In genomic region chr15:93088200-93088980, GRCh38 we compare ENCODE assay signal across 8 cellular contexts. TPM values are rescaled to one million over a fixed set of nuclear protein-coding genes. Genes with fewer than 3 reads are reported as not detected.
DNase-seq lines count a peak whose midpoint lies in the region; ATAC-seq and TF ChIP-seq lines count a peak whose summit lies in the region.

No MANE protein-coding gene starts in this region.

- peaks cover 68% of the 10 kb centered on the region for H3K27me3 ChIP-seq in CD4-positive, alpha-beta T cell (ENCODE audit: control insufficient read depth, insufficient read depth, low read length)
- H3K27me3 ChIP-seq in breast epithelium (peaks cover 0 to 8% of the 10 kb centered on the region in 2 donors), left lung (peaks cover 24 to 97% of the 10 kb centered on the region in 2 donors), thoracic aorta (replicated peaks; ENCODE audit: insufficient read depth) (no peaks in the 10 kb centered on the region)

- no peaks in the 10 kb centered on the region for H3K36me3 Mint-ChIP-seq in CD4-positive, alpha-beta T cell (ENCODE audit: low read depth)

- H3K27ac ChIP-seq in CD4-positive, alpha-beta T cell (ENCODE audit: low read depth, low read length): no peak overlapping the region
- H3K27ac ChIP-seq in breast epithelium (peak overlapping the region; percentile 48 to 53), left lung (no peak overlapping the region), thoracic aorta (no peak overlapping the region)

- peaks cover 18% of the 10 kb centered on the region for H3K4me1 Mint-ChIP-seq in CD4-positive, alpha-beta T cell (ENCODE audit: low read depth)

- H3K27me3 Mint-ChIP-seq in CD4-positive, alpha-beta T cell: peaks cover 74% of the 10 kb centered on the region

- peak overlapping the region; percentile 87 for H3K4me3 Mint-ChIP-seq in CD4-positive, alpha-beta T cell

- TF ChIP-seq CTCF in CD4-positive, alpha-beta T cell (IDR thresholded peaks at IDR 0.05): no peak
- TF ChIP-seq CTCF in breast epithelium (IDR thresholded peaks at IDR 0.05): no peak
- no peak for TF ChIP-seq CTCF in left lung (IDR thresholded peaks at IDR 0.05)
- TF ChIP-seq CTCF in thoracic aorta (IDR thresholded peaks at IDR 0.05): no peak

- no peaks in the 10 kb centered on the region for H3K4me1 ChIP-seq in breast epithelium
- H3K4me1 ChIP-seq in left lung: peaks cover 9 to 25% of the 10 kb centered on the region in 2 donors
- H3K4me1 ChIP-seq in thoracic aorta (ENCODE audit: control insufficient read depth in 1 of 2, low read depth in 2 of 2): peaks cover 0 to 10% of the 10 kb centered on the region in 2 donors

- H3K27ac Mint-ChIP-seq in CD4-positive, alpha-beta T cell: no peak overlapping the region

- DNase-seq in CD4-positive, alpha-beta T cell: peak in 1 of 10 experiments; percentile 5
- DNase-seq in NCI-H526 (lab: John Stamatoyannopoulos, UW): peak; percentile 33 to 80
- DNase-seq in breast epithelium (ENCODE audit: low spot score in 2 of 2): no peak
- DNase-seq in left lung: peak in 1 of 2 donors; percentile 83
- DNase-seq in thoracic aorta (ENCODE audit: low spot score): no peak
- no peak for DNase-seq in hepatic stellate cell (ENCODE audit: low spot score)

- ATAC-seq in CD4-positive, alpha-beta T cell (ENCODE audit: poor library complexity): peak; percentile 43
- peak; percentile 14 for ATAC-seq in GM21515 (IDR thresholded peaks at IDR 0.05; ENCODE audit: unreplicated experiment)
- peak; percentile 80 for ATAC-seq in left lung
- ATAC-seq in thoracic aorta (ENCODE audit: insufficient number of reproducible peaks, low FRiP score, low read depth): no peak
- ATAC-seq in GM21737 (IDR thresholded peaks at IDR 0.05; ENCODE audit: unreplicated experiment): no peak

- POLR2A ChIA-PET in CD4-positive, alpha-beta T cell (lab: Charles Lee): interaction anchor here (0.8 kb wide), 1 partner anchor 11 kb away, joined by 3 read pairs; no protein-coding TSS in a partner anchor

- H3K9me3 Mint-ChIP-seq in CD4-positive, alpha-beta T cell: no peaks in the 10 kb centered on the region

- no peaks in the 10 kb centered on the region for H3K9me3 ChIP-seq in CD4-positive, alpha-beta T cell (ENCODE audit: control insufficient read depth, low read length)
- no peaks in the 10 kb centered on the region for H3K9me3 ChIP-seq in breast epithelium
- no peaks in the 10 kb centered on the region for H3K9me3 ChIP-seq in left lung
- H3K9me3 ChIP-seq in thoracic aorta: no peaks in the 10 kb centered on the region

- TF ChIP-seq POLR2A in breast epithelium (IDR thresholded peaks at IDR 0.05): no peak

- intact Hi-C loops in CD4-positive, alpha-beta T cell (cut with DNase I, micrococcal nuclease): loop anchor here (2.0 to 5.0 kb wide), 2 partner anchors 1034 to 1236 kb away; no protein-coding TSS in a partner anchor
- intact Hi-C loops in breast epithelium (cut with DNase I; ENCODE audit: low total_unique reads): no loop called here
- intact Hi-C loops in left lung (cut with DNase I): no loop called here

- H3K4me3 ChIP-seq in breast epithelium (peak overlapping the region; percentile 62 to 74 (median 65)), left lung (peak overlapping the region; percentile 28 to 49), thoracic aorta (peak overlapping the region; percentile 84)

- H3K36me3 ChIP-seq in breast epithelium: no peaks in the 10 kb centered on the region
- no peaks in the 10 kb centered on the region for H3K36me3 ChIP-seq in left lung
- H3K36me3 ChIP-seq in thoracic aorta: no peaks in the 10 kb centered on the region

- CTCF ChIA-PET in CD4-positive, alpha-beta T cell (lab: Charles Lee): interaction anchor here (1.0 to 1.3 kb wide), 4 partner anchors 11 to 1032 kb away, joined by 3 to 5 read pairs (median 4); no protein-coding TSS in a partner anchor

RNA-seq across cellular contexts. Expression of gene RGMA, which starts 0.6 kb away (rescaled TPM):
- not detected for total RNA-seq in CD4-positive, alpha-beta T cell
- 10 to 100 TPM in 2 of 3 donors, 1 to 10 TPM in 1; 9.7 to 17.7 (median 14.4) TPM for total RNA-seq in breast epithelium
- 1 to 10 TPM; 4.6 to 5.7 TPM for total RNA-seq in left lung
- 10 to 100 TPM; 22.1 to 55.7 TPM for total RNA-seq in thoracic aorta

Comparison
In these comparisons a context has a peak if more than half of its experiments do, and no peak if none do; other contexts are left out.
1. ATAC-seq: peak in CD4-positive, alpha-beta T cell (single experiment), GM21515 (single experiment) and left lung (single experiment); none in thoracic aorta (single experiment) and GM21737 (single experiment).
2. DNase-seq: peak in NCI-H526 (2 of 2); none in breast epithelium (0 of 2), thoracic aorta (single experiment) and hepatic stellate cell (single experiment).
3. H3K27ac ChIP-seq: peak in breast epithelium (2 of 2); none in CD4-positive, alpha-beta T cell (single experiment), left lung (0 of 2) and thoracic aorta (0 of 2).
4. RNA of gene RGMA, which starts 0.6 kb away (total RNA-seq): 22.1 to 55.7 TPM in thoracic aorta, 9.7 to 17.7 TPM in breast epithelium and 4.6 to 5.7 TPM in left lung; not detected in CD4-positive, alpha-beta T cell; every median in the first group is over 4 times any median in the second.
5. intact Hi-C loops: an anchor here in CD4-positive, alpha-beta T cell (2.0 to 5.0 kb wide); none called in breast epithelium and left lung.
6. Peak in every context shown above with its lines, with median percentiles within 50 percentile points of each other: H3K4me3 ChIP-seq.